Comparison of ENCODE assay signal across 1 cellular context in genomic region chr1:227315500-227316346, GRCh38.
TF ChIP-seq lines count a peak whose summit lies in the region.

No MANE protein-coding gene starts in this region.

TF ChIP-seq in HepG2, 621 proteins besides CTCF, POLR2A, EP300 and RAD21 (continued from another document and continues in another):
- no peak for TF ChIP-seq PRDM10 (CRISPR knock-in tag; IDR thresholded peaks at IDR 0.05; ENCODE audit: low read depth)
- TF ChIP-seq NCOR1 (IDR thresholded peaks at IDR 0.05; ENCODE audit: borderline replicate concordance, low read length): peak; percentile 71; the same call in 1 of the 2 replicates
- no peak for TF ChIP-seq ZNF18 (CRISPR knock-in tag; IDR thresholded peaks at IDR 0.05; ENCODE audit: insufficient replicate concordance)
- TF ChIP-seq USF2 (IDR thresholded peaks at IDR 0.05; ENCODE audit: low read depth, low read length): no peak
- TF ChIP-seq USF2 (CRISPR knock-in tag; IDR thresholded peaks at IDR 0.05; ENCODE audit: borderline replicate concordance): no peak
- no peak for TF ChIP-seq ZNF800 (CRISPR knock-in tag; IDR thresholded peaks at IDR 0.05)
- no peak for TF ChIP-seq ZNF580 (CRISPR knock-in tag; IDR thresholded peaks at IDR 0.05; ENCODE audit: borderline replicate concordance, low read depth)
- TF ChIP-seq GLI4 (CRISPR knock-in tag; IDR thresholded peaks at IDR 0.05; ENCODE audit: borderline replicate concordance): no peak
- no peak for TF ChIP-seq ZBTB7B (CRISPR knock-in tag; IDR thresholded peaks at IDR 0.05)
- no peak for TF ChIP-seq ZFP36L1 (CRISPR knock-in tag; IDR thresholded peaks at IDR 0.05)
- TF ChIP-seq SIN3A (IDR thresholded peaks at IDR 0.05; ENCODE audit: borderline replicate concordance, low read depth, low read length): 0 out of 2 replicates have a peak, but pooled peaks have one; percentile 35
- TF ChIP-seq JUNB (CRISPR knock-in tag; IDR thresholded peaks at IDR 0.05; ENCODE audit: borderline replicate concordance): no peak
- 0 out of 2 replicates have a peak, but pooled peaks have one; percentile 20 for TF ChIP-seq FOXP4 (CRISPR knock-in tag; IDR thresholded peaks at IDR 0.05)
- TF ChIP-seq ZGPAT (CRISPR knock-in tag; IDR thresholded peaks at IDR 0.05): peak; percentile 51; the same call in 1 of the 2 replicates
- no peak for TF ChIP-seq ZNF362 (CRISPR knock-in tag; IDR thresholded peaks at IDR 0.05; ENCODE audit: borderline replicate concordance)
- TF ChIP-seq ZNF552 (CRISPR knock-in tag; IDR thresholded peaks at IDR 0.05; ENCODE audit: borderline replicate concordance): no peak
- TF ChIP-seq CREM (IDR thresholded peaks at IDR 0.05): peak; percentile 43; the same call in 1 of the 2 replicates
- no peak for TF ChIP-seq CREM (CRISPR knock-in tag; IDR thresholded peaks at IDR 0.05)
- TF ChIP-seq DRAP1 (CRISPR knock-in tag; IDR thresholded peaks at IDR 0.05): peak; percentile 24; the same call in 1 of the 2 replicates
- no peak for TF ChIP-seq DPF2 (CRISPR knock-in tag; IDR thresholded peaks at IDR 0.05; ENCODE audit: borderline replicate concordance, low read depth)
- TF ChIP-seq ATF7 (IDR thresholded peaks at IDR 0.05): no peak
- TF ChIP-seq ATF7 (CRISPR knock-in tag; IDR thresholded peaks at IDR 0.05): no peak
- no peak for TF ChIP-seq ZNF609 (CRISPR knock-in tag; IDR thresholded peaks at IDR 0.05; ENCODE audit: borderline replicate concordance)
- no peak for TF ChIP-seq NCOA1 (CRISPR knock-in tag; IDR thresholded peaks at IDR 0.05)
- 0 out of 2 replicates have a peak, but pooled peaks have one; percentile 5 for TF ChIP-seq CREB1 (IDR thresholded peaks at IDR 0.05)
- no peak for TF ChIP-seq CREB1 (CRISPR knock-in tag; IDR thresholded peaks at IDR 0.05)
- no peak for TF ChIP-seq LCORL (IDR thresholded peaks at IDR 0.05)
- TF ChIP-seq LCORL (CRISPR knock-in tag; IDR thresholded peaks at IDR 0.05): peak; percentile 60; the same call in 1 of the 2 replicates
- TF ChIP-seq THYN1 (CRISPR knock-in tag; IDR thresholded peaks at IDR 0.05; ENCODE audit: borderline replicate concordance, low read depth): no peak
- no peak for TF ChIP-seq NR0B2 (CRISPR knock-in tag; IDR thresholded peaks at IDR 0.05)
- TF ChIP-seq ZNF343 (CRISPR knock-in tag; IDR thresholded peaks at IDR 0.05): no peak
- peak; percentile 63 for TF ChIP-seq HOXA3 (CRISPR knock-in tag; IDR thresholded peaks at IDR 0.05)
- no peak for TF ChIP-seq MIER3 (CRISPR knock-in tag; IDR thresholded peaks at IDR 0.05; ENCODE audit: borderline replicate concordance)
- no peak for TF ChIP-seq TFAP4 (IDR thresholded peaks at IDR 0.05; ENCODE audit: borderline replicate concordance, low read depth)
- no peak for TF ChIP-seq NR2F1 (CRISPR knock-in tag; IDR thresholded peaks at IDR 0.05)
- TF ChIP-seq SOX6 (IDR thresholded peaks at IDR 0.05): no peak
- TF ChIP-seq SOX6 (CRISPR knock-in tag; IDR thresholded peaks at IDR 0.05): peak; percentile 48; the same call in 1 of the 2 replicates
